ENCODE assay signal across 8 cellular contexts in the genomic region with DNA sequence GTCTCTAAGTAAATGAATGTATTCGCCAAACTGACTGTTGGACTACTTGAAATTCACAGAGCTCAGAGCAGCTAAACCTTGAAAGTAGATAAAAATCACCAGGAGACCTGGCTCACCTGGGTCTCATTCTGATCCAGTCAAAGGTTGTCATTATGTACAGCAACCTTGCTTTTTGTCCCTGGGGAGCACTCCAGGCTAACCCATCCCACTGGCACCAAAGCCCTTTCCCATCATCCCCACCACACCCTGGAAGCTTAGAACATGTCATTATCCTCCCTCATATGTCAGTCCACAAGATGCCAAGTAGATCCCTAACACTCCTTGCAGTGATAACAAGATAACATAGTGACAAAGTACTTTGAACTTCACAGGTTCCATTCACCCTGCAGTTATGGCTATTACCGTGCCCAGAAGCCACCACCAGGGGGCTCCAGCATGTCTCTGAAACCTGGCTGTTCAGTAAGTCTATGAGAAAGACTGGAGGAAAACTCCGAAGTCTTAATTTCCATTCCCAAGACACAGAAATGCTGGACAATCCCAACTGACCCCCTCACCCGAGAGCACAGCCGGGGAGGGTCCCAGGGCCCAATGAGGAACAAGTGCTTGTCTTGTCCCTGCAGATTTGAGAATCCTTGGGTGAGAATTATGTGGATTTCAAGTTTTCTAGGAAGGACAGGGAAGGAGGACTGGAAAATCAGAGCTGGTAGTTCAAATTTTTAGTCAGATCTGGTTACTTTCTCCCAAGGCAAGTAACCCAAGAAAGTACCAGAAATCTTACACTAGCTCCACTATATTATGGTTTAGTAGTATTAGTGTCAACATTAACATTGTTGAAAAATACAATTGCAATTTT. TPM values are rescaled to one million over a fixed set of nuclear protein-coding genes. Genes with fewer than 3 reads are reported as not detected.
DNase-seq lines count a peak whose midpoint lies in the region; ATAC-seq, FAIRE-seq and TF ChIP-seq lines count a peak whose summit lies in the region.

No MANE protein-coding gene starts in this region.

- peak; percentile 40 for FAIRE-seq in RCC 7860 (lab: Jason Lieb, UNC)

- DNase-seq in GM04504 (ENCODE audit: low read depth) (peak; percentile 24), RCC 7860 (ENCODE audit: low spot score) (peak; percentile 49), fibroblast of pulmonary artery (ENCODE audit: low read depth) (peak; percentile 83), osteoblast (ENCODE audit: insufficient read length, low spot score, missing footprints) (peak; percentile 64), tibial artery (peak; percentile 71 to 87)
- peak; percentile 71 to 82 for DNase-seq in activated T-cell treated with anti-CD3 and anti-CD28 coated beads, Interleukin-2, amount 50 U/mL, for 72 hours

- no peaks in the 10 kb centered on the region for H3K79me2 ChIP-seq in osteoblast (ENCODE audit: insufficient read depth, low read length)

- ATAC-seq in HG02938 (IDR thresholded peaks at IDR 0.05; ENCODE audit: unreplicated experiment) (peak; percentile 73), HG02571 (IDR thresholded peaks at IDR 0.05; ENCODE audit: unreplicated experiment) (no peak)
- ATAC-seq in activated T-cell treated with anti-CD3 and anti-CD28 coated beads, Interleukin-2, amount 50 U/mL, for 72 hours (replicated peaks in 1 of 2), result peak; percentile 74 to 81

- H3K27ac ChIP-seq in osteoblast (ENCODE audit: low read depth, low read length) (no peak overlapping the region), tibial artery (no peak overlapping the region)

- H3K36me3 Mint-ChIP-seq in activated T-cell treated with anti-CD3 and anti-CD28 coated beads, Interleukin-2, amount 50 U/mL, for 72 hours (ENCODE audit: insufficient read depth in 2 of 2), result no peaks in the 10 kb centered on the region

- H3K36me3 ChIP-seq in osteoblast (ENCODE audit: insufficient read depth, low read length) (no peaks in the 10 kb centered on the region), tibial artery (no peaks in the 10 kb centered on the region)

- peaks cover 2% of the 10 kb centered on the region for H3K4me1 ChIP-seq in osteoblast (ENCODE audit: insufficient read depth, low read length)
- peaks cover 0 to 5% (median 0%) of the 10 kb centered on the region in 4 donors for H3K4me1 ChIP-seq in tibial artery

- H3K4me3 Mint-ChIP-seq in activated T-cell treated with anti-CD3 and anti-CD28 coated beads, Interleukin-2, amount 50 U/mL, for 72 hours, result no peak overlapping the region

- H3K27me3 ChIP-seq in osteoblast (ENCODE audit: insufficient read depth, low read length) (peaks cover 26% of the 10 kb centered on the region), tibial artery (peaks cover 0 to 2% of the 10 kb centered on the region in 2 donors)

- H3K9me3 ChIP-seq in osteoblast (ENCODE audit: low read depth, low read length), result no peaks in the 10 kb centered on the region
- H3K9me3 ChIP-seq in tibial artery, result no peaks in the 10 kb centered on the region

- TF ChIP-seq CTCF in fibroblast of pulmonary artery (IDR thresholded peaks at IDR 0.05; ENCODE audit: low read length, missing control alignments) (no peak), osteoblast (IDR thresholded peaks at IDR 0.05; ENCODE audit: extremely low read depth, low read depth, low read length) (peak; percentile 97), tibial artery (IDR thresholded peaks at IDR 0.05) (peak; percentile 59 to 72)

- H3K27ac Mint-ChIP-seq in activated T-cell treated with anti-CD3 and anti-CD28 coated beads, Interleukin-2, amount 50 U/mL, for 72 hours, result no peak overlapping the region

- H3K4me1 Mint-ChIP-seq in activated T-cell treated with anti-CD3 and anti-CD28 coated beads, Interleukin-2, amount 50 U/mL, for 72 hours (ENCODE audit: low read depth), result no peaks in the 10 kb centered on the region

- H3K4me2 ChIP-seq in osteoblast (ENCODE audit: insufficient read depth, low read length), result peak overlapping the region; percentile 37

- H3K4me3 ChIP-seq in fibroblast of pulmonary artery (replicated peaks; ENCODE audit: low read depth, low read length) (no peak overlapping the region), osteoblast (ENCODE audit: insufficient read depth, low read length) (no peak overlapping the region), tibial artery (no peak overlapping the region)

- H4K20me1 ChIP-seq in osteoblast (ENCODE audit: insufficient read depth, low read length), result no peaks in the 10 kb centered on the region

- H3K9me3 Mint-ChIP-seq in activated T-cell treated with anti-CD3 and anti-CD28 coated beads, Interleukin-2, amount 50 U/mL, for 72 hours, result no peaks in the 10 kb centered on the region

- peak overlapping the region; percentile 61 for H2AFZ ChIP-seq in osteoblast (ENCODE audit: low read length)

- peaks cover 17% of the 10 kb centered on the region for H3K27me3 Mint-ChIP-seq in activated T-cell treated with anti-CD3 and anti-CD28 coated beads, Interleukin-2, amount 50 U/mL, for 72 hours (ENCODE audit: low read depth)

- intact Hi-C loops in tibial artery (cut with DNase I; ENCODE audit: low total_unique reads), result loop anchor here (5.0 kb wide), 1 partner anchor 243 kb away; no protein-coding TSS in a partner anchor

RNA-seq across cellular contexts. Expression of a gene that starts 43.0 kb away (rescaled TPM):
- total RNA-seq in activated T-cell treated with anti-CD3 and anti-CD28 coated beads, Interleukin-2, amount 50 U/mL, for 72 hours, result 10 to 100 TPM; 75.8 to 85.6 TPM
- 64.8 and 72.7 TPM in 2 replicates for total RNA-seq in osteoblast

Comparison
In these comparisons a context has a peak if more than half of its experiments do, and no peak if none do; other contexts are left out.
1. DNase-seq: peak in every context shown above with its lines; median percentile 83 in fibroblast of pulmonary artery; 79 in tibial artery; 76 in activated T-cell treated with anti-CD3 and anti-CD28 coated beads, Interleukin-2, amount 50 U/mL, for 72 hours; 64 in osteoblast; 49 in RCC 7860; 24 in GM04504.